ENCODE assay signal across 11 cellular contexts in genomic region chr10:7318836-7319235, GRCh38.
DNase-seq lines count a peak whose midpoint lies in the region; TF ChIP-seq lines count a peak whose summit lies in the region.
"Had no signal": no experiment of that assay in that cellular context is flagged by ENCODE, and none has a peak within 500 bp of the region (broad histone marks: within the 10 kb centered on the region; RNA-seq: fewer than 3 reads in every experiment).

No MANE protein-coding gene starts in this region.

- no peaks in the 10 kb centered on the region for H4K20me1 ChIP-seq in mammary epithelial cell (ENCODE audit: insufficient read depth, low read length)

- H3K27me3 Mint-ChIP-seq in MCF 10A (ENCODE audit: insufficient read depth, unreplicated experiment): no peaks in the 10 kb centered on the region

- intact Hi-C loops in MCF 10A (cut with micrococcal nuclease) (no loop called here), mammary epithelial cell (cut with micrococcal nuclease) (no loop called here)

- H3K27me3 ChIP-seq in mammary epithelial cell (ENCODE audit: insufficient read depth, low read length) (no peaks in the 10 kb centered on the region), stomach smooth muscle (ENCODE audit: control insufficient read depth in 1 of 2, insufficient read depth in 2 of 2, low read length in 2 of 2) (no peaks in the 10 kb centered on the region)
- H3K27me3 ChIP-seq: BE2C had no signal

- BruUV-seq in MCF 10A (replicated peaks; lab: Mats Ljungman, UMichigan) (no TSS peak), mammary epithelial cell (replicated peaks; lab: Mats Ljungman, UMichigan) (no TSS peak)

- H3K4me3 ChIP-seq in mammary epithelial cell (replicated peaks in 1 of 3; ENCODE audit: insufficient read depth in 1 of 3, low read depth in 2 of 3, low read length in 3 of 3) (no peak overlapping the region), stomach smooth muscle (ENCODE audit: low read length in 2 of 2) (peak overlapping the region; percentile 36 to 42)
- H3K4me3 ChIP-seq: lung had no signal

- H3K36me3 ChIP-seq in mammary epithelial cell (ENCODE audit: insufficient read depth, low read length) (no peaks in the 10 kb centered on the region), stomach smooth muscle (ENCODE audit: control insufficient read depth in 2 of 2, insufficient read depth in 2 of 2, low read length in 2 of 2) (no peaks in the 10 kb centered on the region)
- H3K36me3 ChIP-seq: BE2C had no signal

- no peak overlapping the region for H3K4me2 ChIP-seq in mammary epithelial cell (ENCODE audit: insufficient read depth, low read depth, low read length)

- H3K4me1 Mint-ChIP-seq in MCF 10A (ENCODE audit: insufficient read depth, unreplicated experiment): peaks cover 32% of the 10 kb centered on the region

- H3K4me3 Mint-ChIP-seq in MCF 10A (ENCODE audit: unreplicated experiment): no peak overlapping the region

- H3K4me1 ChIP-seq in mammary epithelial cell (ENCODE audit: insufficient read depth, low read length) (no peaks in the 10 kb centered on the region), stomach smooth muscle (ENCODE audit: control insufficient read depth, insufficient read depth, low read length) (peaks cover 8% of the 10 kb centered on the region)
- H3K4me1 ChIP-seq: BE2C had no signal

- H2AFZ ChIP-seq in mammary epithelial cell (ENCODE audit: low read depth, low read length): no peak overlapping the region

- no peaks in the 10 kb centered on the region for H3K79me2 ChIP-seq in mammary epithelial cell (ENCODE audit: insufficient read depth, low read length)

- H3K9ac ChIP-seq in mammary epithelial cell (ENCODE audit: insufficient read depth, low read length) (no peak overlapping the region), stomach smooth muscle (ENCODE audit: low read length in 2 of 2) (no peak overlapping the region)

- TF ChIP-seq CTCF in MCF 10A (IDR thresholded peaks at IDR 0.05; ENCODE audit: unreplicated experiment) (no peak), mammary epithelial cell (conservative IDR thresholded peaks at IDR 0.05 in 1 of 2, IDR thresholded peaks at IDR 0.05 in 1 of 2; ENCODE audit: extremely low read depth in 1 of 2, insufficient read depth in 1 of 2, low read depth in 1 of 2, low read length in 2 of 2) (no peak)

- peaks cover 4% of the 10 kb centered on the region for H3K36me3 Mint-ChIP-seq in MCF 10A (ENCODE audit: insufficient read depth, unreplicated experiment)

- H3K9me3 ChIP-seq in mammary epithelial cell (replicated peaks; ENCODE audit: insufficient read depth, low read length) (peaks cover 16% of the 10 kb centered on the region), stomach smooth muscle (ENCODE audit: control insufficient read depth in 2 of 2, low read length in 2 of 2) (no peaks in the 10 kb centered on the region)
- H3K9me3 ChIP-seq: BE2C had no signal

- POLR2A ChIA-PET in MCF 10A (lab: Yijun Ruan, JAX): no interaction called here

- WGBS in mammary epithelial cell (ENCODE audit: low coverage, missing lambda C conversion rate): 0% methylated on average over 9 of the region's 9 CpGs

- DNase-seq in MCF 10A (ENCODE audit: unreplicated experiment) (no peak), mammary epithelial cell (no peak), KBM-7 (peak; percentile 41), germinal center (ENCODE audit: low spot score) (peak; percentile 8), GF-D8 (lab: John Stamatoyannopoulos, UW) (no peak), SK-N-DZ (ENCODE audit: low spot score) (no peak)
- no peak for DNase-seq in stimulated activated CD4-positive, alpha-beta T cell treated with anti-CD3 and anti-CD28 coated beads, Interleukin-4, amount 100 ng/mL, for 24 hours
- DNase-seq: activated T-cell treated with anti-CD3 and anti-CD28 coated beads, Interleukin-2, amount 50 U/mL, for 48 hours; BE2C had no signal

- peak overlapping the region; percentile 75 for H3K27ac Mint-ChIP-seq in MCF 10A (ENCODE audit: low read depth, unreplicated experiment)

- H3K9me3 Mint-ChIP-seq in MCF 10A (ENCODE audit: unreplicated experiment): peaks cover 15% of the 10 kb centered on the region

- H3K27ac ChIP-seq in mammary epithelial cell (ENCODE audit: insufficient read depth, low read depth, low read length): no peak overlapping the region
- H3K27ac ChIP-seq in stomach smooth muscle (ENCODE audit: low read length): no peak overlapping the region

- dilution Hi-C loops in mammary epithelial cell (cut with HindIII; ENCODE audit: low sequenced_read_pairs): no loop called here

- in situ Hi-C loops in mammary epithelial cell (cut with MboI; ENCODE audit: low sequenced_read_pairs in 2 of 2): no loop called here
- in situ Hi-C loops in KBM-7 (cut with MboI; ENCODE audit: low pct_unique_long_range_greater_than_20kb, low sequenced_read_pairs): no loop called here

- CTCF ChIA-PET in MCF 10A (lab: Yijun Ruan, JAX): interaction anchor here (0.6 kb wide), 1 partner anchor 22 kb away, joined by 4 read pairs; no protein-coding TSS in a partner anchor
- CTCF ChIA-PET in mammary epithelial cell (lab: Charles Lee; ENCODE audit: low non-redundant PET): no interaction called here

Comparison
In these comparisons a context has a peak if more than half of its experiments do, and no peak if none do; other contexts are left out.
1. DNase-seq: peak in KBM-7 (single experiment) and germinal center (single experiment); none in MCF 10A (single experiment), mammary epithelial cell (single experiment), stimulated activated CD4-positive, alpha-beta T cell treated with anti-CD3 and anti-CD28 coated beads, Interleukin-4, amount 100 ng/mL, for 24 hours (single experiment), GF-D8 (single experiment) and SK-N-DZ (single experiment).
2. H3K4me3 ChIP-seq: peak in stomach smooth muscle (2 of 2); none in mammary epithelial cell (0 of 3).